ENCODE assay signal across 11 cellular contexts in genomic region chr19:39319892-39320168, GRCh38. TPM values are rescaled to one million over a fixed set of nuclear protein-coding genes. Genes with fewer than 3 reads are reported as not detected.
A peak's percentile ranks its signal among the peaks of the same experiment; 100 is the strongest.
DNase-seq lines count a peak whose midpoint lies in the region; ATAC-seq and TF ChIP-seq lines count a peak whose summit lies in the region.
"Had no signal": no experiment of that assay in that cellular context is flagged by ENCODE, and none has a peak within 500 bp of the region (broad histone marks: within the 10 kb centered on the region; RNA-seq: fewer than 3 reads in every experiment).

No MANE protein-coding gene starts in this region.

- H3K36me3 Mint-ChIP-seq in endothelial cell (ENCODE audit: low read depth, unreplicated experiment), result peaks cover 12% of the 10 kb centered on the region

- no TSS peak for BruUV-seq in PC-3 (replicated peaks; lab: Mats Ljungman, UMichigan)

- intact Hi-C loops in PC-3 (cut with micrococcal nuclease), result loop anchor here (10.0 kb wide), 1 partner anchor 355 kb away; no protein-coding TSS in a partner anchor

- TF ChIP-seq CTCF in PC-3 (conservative IDR thresholded peaks at IDR 0.05; ENCODE audit: low read depth, low read length), result no peak
- no peak for TF ChIP-seq CTCF in endothelial cell (IDR thresholded peaks at IDR 0.05; ENCODE audit: unreplicated experiment)

- CTCF ChIA-PET in PC-3 (lab: Charles Lee), result no interaction called here

- H3K4me3 ChIP-seq in PC-3 (ENCODE audit: low read length), result peak overlapping the region; percentile 82
- H3K4me3 ChIP-seq in skin epidermis, result peak overlapping the region in 5 of 7 experiments; percentile 40 to 60 (median 48)

- ATAC-seq in PC-3, result no peak
- no peak for ATAC-seq in GM18498 (IDR thresholded peaks at IDR 0.05; ENCODE audit: unreplicated experiment)

- H3K4me1 Mint-ChIP-seq in endothelial cell (ENCODE audit: unreplicated experiment), result peaks cover 12% of the 10 kb centered on the region

- H3K4me3 Mint-ChIP-seq in endothelial cell (ENCODE audit: unreplicated experiment), result peak overlapping the region; percentile 81

- H3K9me3 Mint-ChIP-seq in endothelial cell (ENCODE audit: unreplicated experiment), result no peaks in the 10 kb centered on the region

- H3K27me3 Mint-ChIP-seq in endothelial cell (ENCODE audit: unreplicated experiment), result peaks cover 25% of the 10 kb centered on the region

- POLR2A ChIA-PET in PC-3 (lab: Charles Lee; ENCODE audit: unreplicated experiment), result no interaction called here

- H3K27me3 ChIP-seq in PC-3 (ENCODE audit: low read length), result no peaks in the 10 kb centered on the region

- no peaks in the 10 kb centered on the region for H3K9me2 ChIP-seq in PC-3 (replicated peaks; ENCODE audit: low read length)

- peak overlapping the region; percentile 58; the same call in 1 of the 2 replicates for H3K9ac ChIP-seq in PC-3 (ENCODE audit: low read length)

- no peaks in the 10 kb centered on the region for H4K20me1 ChIP-seq in PC-3 (ENCODE audit: low read length)

- peaks cover 12% of the 10 kb centered on the region; the same call in 1 of the 2 replicates for H3K79me2 ChIP-seq in PC-3 (ENCODE audit: low read length)

- H3K27ac ChIP-seq in PC-3 (ENCODE audit: low read length), result no peak overlapping the region
- no peak overlapping the region for H3K27ac ChIP-seq in skin epidermis
- H3K27ac ChIP-seq: SJSA1 had no signal

- H3K9me3 ChIP-seq in PC-3 (ENCODE audit: low read length), result no peaks in the 10 kb centered on the region

- H2AFZ ChIP-seq in PC-3 (ENCODE audit: low read length), result peak overlapping the region; percentile 86; the same call in 1 of the 2 replicates

- H3F3A ChIP-seq in PC-3 (ENCODE audit: low read length, unreplicated experiment), result no peaks in the 10 kb centered on the region

- H3K36me3 ChIP-seq in PC-3 (ENCODE audit: low read depth, low read length), result no peaks in the 10 kb centered on the region
- H3K36me3 ChIP-seq: SJSA1 had no signal

- no peak overlapping the region for H3K27ac Mint-ChIP-seq in endothelial cell (ENCODE audit: unreplicated experiment)

- DNase-seq in NCI-H748 (lab: John Stamatoyannopoulos, UW; ENCODE audit: unreplicated experiment) (peak; percentile 42), NCI-H748 treated with DMSO at 0.1 percent for 48 hours (lab: John Stamatoyannopoulos, UW) (no peak), PC-3 (no peak), endothelial cell (ENCODE audit: low spot score) (no peak), SKM-1 (lab: John Stamatoyannopoulos, UW; ENCODE audit: unreplicated experiment) (no peak), NCI-H2107 (lab: John Stamatoyannopoulos, UW) (no peak)

- H3K4me1 ChIP-seq in PC-3 (ENCODE audit: insufficient read depth, low read length), result 0 out of 2 replicates have a peak, but pooled peaks cover 4% of the 10 kb centered on the region

- H3K4me2 ChIP-seq in PC-3 (ENCODE audit: low read length), result peak overlapping the region; percentile 89

RNA-seq across cellular contexts. Expression of gene LRFN1, which starts 0.8 kb away (rescaled TPM):
- total RNA-seq in PC-3 (2014; rRNA removed) (3.6 and 6.7 TPM in 2 replicates), endothelial cell (ENCODE audit: unreplicated experiment) (0.33 TPM)
- total RNA-seq: SJSA1 had no signal

RNA-seq across cellular contexts. Expression of gene GMFG, which starts 16.0 kb away (rescaled TPM):
- total RNA-seq in PC-3 (2014; rRNA removed) (0.36 TPM in 1 of 2 replicates, not detected in the other), endothelial cell (ENCODE audit: unreplicated experiment) (36.2 TPM)
- total RNA-seq: bronchial epithelial cell had no signal

RNA-seq across cellular contexts. Expression of gene SAMD4B, which starts 22.4 kb away (rescaled TPM):
- total RNA-seq in PC-3 (2014; rRNA removed) (80.4 and 93.8 TPM in 2 replicates), endothelial cell (ENCODE audit: unreplicated experiment) (127 TPM)

RNA-seq across cellular contexts. Expression of gene IFNL1, which starts 23.6 kb away (rescaled TPM):
- not detected in 2 replicates for total RNA-seq in PC-3 (2014; rRNA removed)
- total RNA-seq in endothelial cell (ENCODE audit: unreplicated experiment), result not detected
- total RNA-seq: bronchial epithelial cell, mucosa of gallbladder, SJSA1 had no signal

RNA-seq across cellular contexts. Expression of gene IFNL2, which starts 51.6 kb away (rescaled TPM):
- total RNA-seq in PC-3 (2014; rRNA removed), result not detected in 2 replicates
- not detected for total RNA-seq in endothelial cell (ENCODE audit: unreplicated experiment)
- total RNA-seq: bronchial epithelial cell, mucosa of gallbladder, SJSA1 had no signal

Comparison
In these comparisons a context has a peak if more than half of its experiments do, and no peak if none do; other contexts are left out.
1. RNA of gene GMFG, which starts 16.0 kb away (total RNA-seq): 36.2 TPM in endothelial cell (single experiment); 0.36 TPM in PC-3; every median in the first group is over 10 times any median in the second.